ENCODE assay signal across 8 cellular contexts in the genomic region with DNA sequence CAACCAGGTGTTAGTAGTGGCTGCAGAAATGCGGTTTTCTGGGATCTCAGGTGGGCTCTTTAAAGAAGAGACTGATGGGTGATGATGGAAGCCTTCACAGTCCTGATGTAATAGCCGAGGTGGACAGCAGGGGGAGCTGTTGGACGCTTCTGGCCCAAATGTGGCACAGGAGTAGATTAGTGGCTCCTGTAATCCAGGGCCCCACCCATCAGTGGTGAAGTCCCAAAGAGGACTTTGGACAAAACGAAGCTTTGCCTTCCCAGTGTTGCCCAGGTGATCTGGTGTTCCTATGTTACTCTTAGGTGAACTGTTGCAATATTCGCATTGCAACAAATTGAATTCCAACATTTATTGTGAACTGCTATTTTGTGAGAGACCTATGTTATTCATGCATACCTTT. TPM values are rescaled to one million over a fixed set of nuclear protein-coding genes. Genes with fewer than 3 reads are reported as not detected.
DNase-seq lines count a peak whose midpoint lies in the region; TF ChIP-seq lines count a peak whose summit lies in the region.

No MANE protein-coding gene starts in this region.

- peaks cover 40% of the 10 kb centered on the region for H3K4me1 ChIP-seq in OCI-LY3 (ENCODE audit: low read length)
- H3K4me1 ChIP-seq in neutrophil (ENCODE audit: control insufficient read depth in 1 of 2, insufficient read depth in 1 of 2, low read depth in 1 of 2, low read length in 1 of 2): peaks cover 0 to 5% of the 10 kb centered on the region in 2 experiments
- H3K4me1 ChIP-seq in testis: peaks cover 8% of the 10 kb centered on the region

- H3K79me2 ChIP-seq in OCI-LY3 (ENCODE audit: low read length): no peaks in the 10 kb centered on the region

- TF ChIP-seq CTCF in AG09309 (IDR thresholded peaks at IDR 0.05; ENCODE audit: control insufficient read depth, insufficient read depth, low read depth, low read length, missing control alignments) (peak; percentile 86), OCI-LY3 (IDR thresholded peaks at IDR 0.05; ENCODE audit: low read depth, low read length) (peak; percentile 84), neutrophil (IDR thresholded peaks at IDR 0.05) (peak; percentile 73), testis (IDR thresholded peaks at IDR 0.05) (peak; percentile 58 to 85 (median 73))

- H4K20me1 ChIP-seq in OCI-LY3 (ENCODE audit: insufficient read depth, low read length): no peaks in the 10 kb centered on the region

- no peak overlapping the region for H3K4me3 ChIP-seq in AG09309 (ENCODE audit: control insufficient read depth, low read depth, low read length)
- H3K4me3 ChIP-seq in OCI-LY3 (ENCODE audit: low read length): no peak overlapping the region
- H3K4me3 ChIP-seq in neutrophil (ENCODE audit: low read depth in 1 of 2, low read length in 1 of 2): no peak overlapping the region
- H3K4me3 ChIP-seq in testis: no peak overlapping the region

- H3K9me3 ChIP-seq in OCI-LY3 (ENCODE audit: insufficient read depth, low read length) (no peaks in the 10 kb centered on the region), neutrophil (no peaks in the 10 kb centered on the region), testis (no peaks in the 10 kb centered on the region)

- H3K36me3 ChIP-seq in OCI-LY3 (replicated peaks; ENCODE audit: low read depth, low read length) (no peaks in the 10 kb centered on the region), neutrophil (no peaks in the 10 kb centered on the region), testis (ENCODE audit: low read depth, missing control alignments) (no peaks in the 10 kb centered on the region)

- no peak overlapping the region; the same call in 1 of the 2 replicates for H3K9ac ChIP-seq in OCI-LY3 (ENCODE audit: low read length)

- intact Hi-C loops in testis (cut with DNase I; ENCODE audit: low total_unique reads): loop anchor here (10.0 kb wide), 1 partner anchor 305 kb away; no protein-coding TSS in a partner anchor

- DNase-seq in AG09309 (ENCODE audit: low read depth) (no peak), GM19240 (ENCODE audit: insufficient read length, low spot score) (peak; percentile 44), fibroblast of peridontal ligament (ENCODE audit: extremely low read depth) (peak; percentile 26), testis (peak; percentile 78), NCI-H128 (lab: John Stamatoyannopoulos, UW; ENCODE audit: unreplicated experiment) (no peak)
- DNase-seq in activated T-cell treated with anti-CD3 and anti-CD28 coated beads, Interleukin-2, amount 50 U/mL, for 1 hour: peak; percentile 72

- no peak overlapping the region for H2AFZ ChIP-seq in OCI-LY3 (ENCODE audit: low read depth, low read length)

- H3K27me3 ChIP-seq in OCI-LY3 (ENCODE audit: low read depth, low read length) (no peaks in the 10 kb centered on the region), neutrophil (peaks cover 41% of the 10 kb centered on the region), testis (no peaks in the 10 kb centered on the region)

- no peak for TF ChIP-seq POLR2A in testis (IDR thresholded peaks at IDR 0.05)

- WGBS in testis, 2 donors: 27 to 40% methylated on average over 5 of the region's 5 CpGs

- peak overlapping the region; percentile 90; the same call in 1 of the 2 replicates for H3K27ac ChIP-seq in OCI-LY3 (ENCODE audit: low read length)
- H3K27ac ChIP-seq in neutrophil: no peak overlapping the region
- H3K27ac ChIP-seq in testis: no peak overlapping the region

- H3K4me2 ChIP-seq in OCI-LY3 (ENCODE audit: low read length): peak overlapping the region; percentile 78

RNA-seq across cellular contexts. Expression of gene MYZAP, which starts 31.8 kb away (rescaled TPM):
- total RNA-seq in testis: 1 to 10 TPM; 3.3 to 6.8 TPM
- 5.6 TPM for polyA plus RNA-seq in testis (ENCODE audit: insufficient read depth, low read depth, low replicate concordance)

Comparison
In these comparisons a context has a peak if more than half of its experiments do, and no peak if none do; other contexts are left out.
1. DNase-seq: peak in GM19240 (single experiment), activated T-cell treated with anti-CD3 and anti-CD28 coated beads, Interleukin-2, amount 50 U/mL, for 1 hour (single experiment), fibroblast of peridontal ligament (single experiment) and testis (single experiment); none in AG09309 (single experiment) and NCI-H128 (single experiment).
2. Peak in every context shown above with its lines, with median percentiles within 50 percentile points of each other: CTCF ChIP-seq.